ENCODE assay signal across 26 cellular contexts in genomic region chr6:134391221-134391620, GRCh38.
DNase-seq lines count a peak whose midpoint lies in the region; ATAC-seq, FAIRE-seq and TF ChIP-seq lines count a peak whose summit lies in the region.
"Had no signal": no experiment of that assay in that cellular context is flagged by ENCODE, and none has a peak within 500 bp of the region (broad histone marks: within the 10 kb centered on the region; RNA-seq: fewer than 3 reads in every experiment).

No MANE protein-coding gene starts in this region.

- H3K4me1 ChIP-seq in GM23338 (ENCODE audit: insufficient read depth) (peaks cover 10% of the 10 kb centered on the region), upper lobe of left lung (peaks cover 0 to 4% (median 0%) of the 10 kb centered on the region in 4 donors)
- H3K4me1 ChIP-seq: SJSA1 had no signal

- no peaks in the 10 kb centered on the region for H3K79me2 ChIP-seq in GM23338 (replicated peaks; ENCODE audit: insufficient read depth)

- peak overlapping the region; percentile 31; the same call in 1 of the 2 replicates for H3K4me2 ChIP-seq in GM23338

- H3K36me3 Mint-ChIP-seq in GM23338 (ENCODE audit: low read depth) (no peaks in the 10 kb centered on the region), WTC11 (no peaks in the 10 kb centered on the region)
- H3K36me3 Mint-ChIP-seq: CD4-positive, alpha-beta memory T cell had no signal

- WGBS in upper lobe of left lung, 2 donors, result 58 to 70% methylated on average over 1 of the region's 1 CpG

- H3K9me2 ChIP-seq in GM23338 (ENCODE audit: insufficient read depth), result no peaks in the 10 kb centered on the region

- H3K36me3 ChIP-seq in GM23338 (ENCODE audit: insufficient read depth), result no peaks in the 10 kb centered on the region
- no peaks in the 10 kb centered on the region for H3K36me3 ChIP-seq in upper lobe of left lung
- H3K36me3 ChIP-seq: SJSA1 had no signal

- TF ChIP-seq POLR2A in upper lobe of left lung (IDR thresholded peaks at IDR 0.05) (no peak), GM12892 (IDR thresholded peaks at IDR 0.05; ENCODE audit: low read depth, low read length) (no peak)

- no peak overlapping the region for H3K4me3 ChIP-seq in GM23338
- H3K4me3 ChIP-seq in upper lobe of left lung, result no peak overlapping the region
- H3K4me3 ChIP-seq: SJSA1 had no signal

- ATAC-seq in GM23338 (no peak), WTC11 (no peak), left lobe of liver (peak; percentile 31), upper lobe of left lung (ENCODE audit: low FRiP score in 2 of 2) (no peak)
- ATAC-seq: HepG2 had no signal

- CTCF ChIA-PET in WTC11 (lab: Charles Lee), result interaction anchor here (1.2 kb wide), 1 partner anchor 9 kb away, joined by 3 read pairs; no protein-coding TSS in a partner anchor

- H3K4me1 Mint-ChIP-seq in GM23338 (peaks cover 18% of the 10 kb centered on the region), WTC11 (peaks cover 19% of the 10 kb centered on the region)
- H3K4me1 Mint-ChIP-seq: CD4-positive, alpha-beta memory T cell had no signal

- DNase-seq in G401 (ENCODE audit: low spot score), result peak; percentile 71
- DNase-seq in GM23338 (ENCODE audit: low spot score), result no peak
- no peak for DNase-seq in WTC11 (ENCODE audit: low spot score)
- no peak for DNase-seq in left lobe of liver (ENCODE audit: low spot score)
- no peak for DNase-seq in upper lobe of left lung
- no peak for DNase-seq in NCI-H774 (lab: John Stamatoyannopoulos, UW)
- DNase-seq in GM12892 (ENCODE audit: insufficient read length), result no peak
- DNase-seq: CD4-positive, alpha-beta memory T cell; COR-L47; GOT3; HCEC 1CT; Kasumi-1; NCI-H1417; NCI-H1694; NCI-H2029 treated with DMSO at 0.1 percent for 48 hours; NCI-H2171; NCI-H345; NCI-H524 treated with DMSO at 0.1 percent for 48 hours; NCI-H82; Right ventricle myocardium superior; RPMI8226; T-helper 2 cell had no signal

- TF ChIP-seq CTCF in GM23338 (conservative IDR thresholded peaks at IDR 0.05; ENCODE audit: low read depth in 2 of 2) (no peak), WTC11 (IDR thresholded peaks at IDR 0.05) (no peak), upper lobe of left lung (IDR thresholded peaks at IDR 0.05) (no peak)

- peaks cover 3% of the 10 kb centered on the region for H3K27me3 Mint-ChIP-seq in GM23338 (ENCODE audit: insufficient read depth, low read depth, poor library complexity)
- no peaks in the 10 kb centered on the region for H3K27me3 Mint-ChIP-seq in WTC11 (ENCODE audit: low read depth)
- H3K27me3 Mint-ChIP-seq: CD4-positive, alpha-beta memory T cell had no signal

- no peak overlapping the region for H3K4me3 Mint-ChIP-seq in GM23338
- H3K4me3 Mint-ChIP-seq in WTC11, result no peak overlapping the region
- H3K4me3 Mint-ChIP-seq: CD4-positive, alpha-beta memory T cell had no signal

- H3K9me3 ChIP-seq in upper lobe of left lung, result no peaks in the 10 kb centered on the region
- H3K9me3 ChIP-seq: SJSA1 had no signal

- H3K27ac Mint-ChIP-seq in GM23338, result no peak overlapping the region
- peak overlapping the region; percentile 38 for H3K27ac Mint-ChIP-seq in WTC11
- H3K27ac Mint-ChIP-seq: CD4-positive, alpha-beta memory T cell had no signal

- peak overlapping the region; percentile 68; the same call in 1 of the 2 replicates for H2AFZ ChIP-seq in GM23338

- H4K20me1 ChIP-seq in GM23338 (replicated peaks; ENCODE audit: insufficient read depth), result no peaks in the 10 kb centered on the region

- no peak for TF ChIP-seq EP300 in upper lobe of left lung (IDR thresholded peaks at IDR 0.05)

- FAIRE-seq in GM12892 (lab: Jason Lieb, UNC), result no peak
- FAIRE-seq: GM18507, HepG2 had no signal

- POLR2A ChIA-PET in WTC11 (lab: Charles Lee), result no interaction called here

- H3K27ac ChIP-seq in GM23338 (ENCODE audit: low read depth) (no peak overlapping the region), upper lobe of left lung (no peak overlapping the region)
- H3K27ac ChIP-seq: HL-60, SJSA1 had no signal

- H3K27me3 ChIP-seq in GM23338 (ENCODE audit: insufficient read depth), result no peaks in the 10 kb centered on the region
- no peaks in the 10 kb centered on the region for H3K27me3 ChIP-seq in upper lobe of left lung
- H3K27me3 ChIP-seq: SJSA1 had no signal

- H3F3A ChIP-seq in GM23338 (replicated peaks; ENCODE audit: low read depth), result no peaks in the 10 kb centered on the region

- H3K9me3 Mint-ChIP-seq in GM23338 (no peaks in the 10 kb centered on the region), WTC11 (peaks cover 9% of the 10 kb centered on the region; the same call in 1 of the 2 replicates)

- in situ Hi-C loops in G401 (cut with HindIII; ENCODE audit: low sequenced_read_pairs), result no loop called here

TF ChIP-seq in GM23338, 12 proteins besides CTCF, POLR2A, EP300 and RAD21 (continues in another document):
- TF ChIP-seq POLR2AphosphoS5 (IDR thresholded peaks at IDR 0.05; ENCODE audit: low read depth) (no peak), ETS1 (IDR thresholded peaks at IDR 0.05) (no peak), JUNB (IDR thresholded peaks at IDR 0.05; ENCODE audit: unreplicated experiment) (no peak), EZH2 (IDR thresholded peaks at IDR 0.05; ENCODE audit: low read depth, unreplicated experiment) (no peak)

TF ChIP-seq in WTC11, 78 proteins besides CTCF, POLR2A, EP300 and RAD21:
- TF ChIP-seq ZNF138 (CRISPR knock-in tag; conservative IDR thresholded peaks at IDR 0.05) (no peak), ZMAT4 (CRISPR knock-in tag; IDR thresholded peaks at IDR 0.05) (no peak), IRF1 (CRISPR knock-in tag; IDR thresholded peaks at IDR 0.05) (no peak), GABPB1 (CRISPR knock-in tag; IDR thresholded peaks at IDR 0.05) (no peak), FOXP4 (CRISPR knock-in tag; IDR thresholded peaks at IDR 0.05) (no peak), ZNF317 (CRISPR knock-in tag; IDR thresholded peaks at IDR 0.05; ENCODE audit: borderline replicate concordance, low read depth) (no peak)
